Comparison of ENCODE assay signal across 19 cellular contexts in genomic region chr6:28782113-28782673, GRCh38.
DNase-seq lines count a peak whose midpoint lies in the region; ATAC-seq, FAIRE-seq and TF ChIP-seq lines count a peak whose summit lies in the region.
"Had no signal": no experiment of that assay in that cellular context is flagged by ENCODE, and none has a peak within 500 bp of the region (broad histone marks: within the 10 kb centered on the region; RNA-seq: fewer than 3 reads in every experiment).

No MANE protein-coding gene starts in this region.

- H3K36me3 ChIP-seq in BLaER1 (no peaks in the 10 kb centered on the region), OCI-LY1 (ENCODE audit: insufficient read depth, low read length) (no peaks in the 10 kb centered on the region), endothelial cell of umbilical vein (ENCODE audit: control insufficient read depth in 2 of 2, extremely low read depth in 1 of 2, insufficient read depth in 2 of 2, low read length in 2 of 2) (no peaks in the 10 kb centered on the region)
- H3K36me3 ChIP-seq: HAP-1 had no signal

- no peak overlapping the region for H3K27ac Mint-ChIP-seq in naive thymus-derived CD8-positive, alpha-beta T cell

- 0 out of 2 replicates have a peak overlapping the region, but pooled peaks have one; percentile 42 for H3K4me3 ChIP-seq in BLaER1
- H3K4me3 ChIP-seq in GM08714 (ENCODE audit: low read length) = peak overlapping the region; percentile 28; the same call in 1 of the 2 replicates
- peak overlapping the region; percentile 44 for H3K4me3 ChIP-seq in OCI-LY1 (ENCODE audit: low read depth, low read length, poor library complexity, severe bottlenecking)
- H3K4me3 ChIP-seq in endothelial cell of umbilical vein (replicated peaks in 1 of 3; ENCODE audit: insufficient read depth in 1 of 3, low read depth in 1 of 3, low read length in 3 of 3) = no peak overlapping the region
- no peak overlapping the region for H3K4me3 ChIP-seq in coronary artery
- H3K4me3 ChIP-seq: body of pancreas, HAP-1 had no signal

- POLR2A ChIA-PET in endothelial cell of umbilical vein (lab: Charles Lee) = no interaction called here
- POLR2A ChIA-PET in naive thymus-derived CD8-positive, alpha-beta T cell (lab: Charles Lee) = no interaction called here

- peaks cover 72 to 98% (median 79%) of the 10 kb centered on the region in 5 donors for H3K27me3 Mint-ChIP-seq in naive thymus-derived CD8-positive, alpha-beta T cell

- FAIRE-seq in endothelial cell of umbilical vein (lab: Jason Lieb, UNC) = no peak

- H3K4me2 ChIP-seq in BLaER1 (peak overlapping the region; percentile 77), OCI-LY1 (ENCODE audit: low read length) (peak overlapping the region; percentile 52), endothelial cell of umbilical vein (ENCODE audit: insufficient read depth, low read length) (peak overlapping the region; percentile 38)

- H3K79me2 ChIP-seq in OCI-LY1 (ENCODE audit: insufficient read depth, low read length) = no peaks in the 10 kb centered on the region
- no peaks in the 10 kb centered on the region for H3K79me2 ChIP-seq in endothelial cell of umbilical vein (ENCODE audit: control insufficient read depth, insufficient read depth, low read length)

- H3K9me3 Mint-ChIP-seq in naive thymus-derived CD8-positive, alpha-beta T cell = peaks cover 13 to 87% (median 52%) of the 10 kb centered on the region in 9 donors

- ATAC-seq in GM18873 (IDR thresholded peaks at IDR 0.05; ENCODE audit: low FRiP score, unreplicated experiment) = no peak
- ATAC-seq in HG02798 (IDR thresholded peaks at IDR 0.05; ENCODE audit: poor library complexity, unreplicated experiment) = no peak
- ATAC-seq in naive thymus-derived CD8-positive, alpha-beta T cell = no peak
- ATAC-seq: body of pancreas, esophagus mucosa, right cardiac atrium had no signal

- CTCF ChIA-PET in endothelial cell of umbilical vein (lab: Charles Lee) = interaction anchor here (0.6 kb wide), 1 partner anchor 199 kb away, joined by 5 read pairs; no protein-coding TSS in a partner anchor

- H3K36me3 Mint-ChIP-seq in naive thymus-derived CD8-positive, alpha-beta T cell = peaks cover 24 to 61% (median 28%) of the 10 kb centered on the region in 3 donors

- intact Hi-C loops in endothelial cell of umbilical vein (cut with micrococcal nuclease) = no loop called here

- H3K27ac ChIP-seq in BLaER1 (no peak overlapping the region), OCI-LY1 (ENCODE audit: low read depth, low read length, poor library complexity, severe bottlenecking) (peak overlapping the region; percentile 37), endothelial cell of umbilical vein (ENCODE audit: insufficient read depth, low read depth, low read length) (no peak overlapping the region), coronary artery (no peak overlapping the region)
- H3K27ac ChIP-seq: body of pancreas had no signal

- H3F3A ChIP-seq in OCI-LY1 (ENCODE audit: insufficient read depth, low read length) = no peaks in the 10 kb centered on the region

- peaks cover 97% of the 10 kb centered on the region for H3K27me3 ChIP-seq in BLaER1
- no peaks in the 10 kb centered on the region for H3K27me3 ChIP-seq in OCI-LY1 (ENCODE audit: insufficient read depth, low read length)
- H3K27me3 ChIP-seq in endothelial cell of umbilical vein (ENCODE audit: control insufficient read depth in 2 of 2, insufficient read depth in 2 of 2, low read length in 2 of 2) = peaks cover 53 to 84% of the 10 kb centered on the region in 2 experiments

- H3K9me3 ChIP-seq in BLaER1 (peaks cover 52% of the 10 kb centered on the region), OCI-LY1 (ENCODE audit: low read length) (no peaks in the 10 kb centered on the region), endothelial cell of umbilical vein (replicated peaks; ENCODE audit: control insufficient read depth, insufficient read depth, low read length) (no peaks in the 10 kb centered on the region)
- H3K9me3 ChIP-seq: body of pancreas, HAP-1 had no signal

- H3K4me1 ChIP-seq in BLaER1 (peaks cover 11% of the 10 kb centered on the region), OCI-LY1 (ENCODE audit: insufficient read depth, low read length, severe bottlenecking) (peaks cover 15% of the 10 kb centered on the region), endothelial cell of umbilical vein (ENCODE audit: control insufficient read depth, extremely low read depth, insufficient read depth, low read length) (peaks cover 2% of the 10 kb centered on the region)
- H3K4me1 ChIP-seq: body of pancreas, HAP-1 had no signal

- H3K4me1 Mint-ChIP-seq in naive thymus-derived CD8-positive, alpha-beta T cell = peaks cover 2 to 8% (median 4%) of the 10 kb centered on the region in 4 donors

- H3K9me1 ChIP-seq in endothelial cell of umbilical vein (replicated peaks; ENCODE audit: control insufficient read depth, extremely low read depth, insufficient read depth, low read length) = no peaks in the 10 kb centered on the region

- H3K4me3 Mint-ChIP-seq in naive thymus-derived CD8-positive, alpha-beta T cell = peak overlapping the region in 4 of 10 donors; percentile 14 to 53 (median 38)

- dilution Hi-C loops in endothelial cell of umbilical vein (cut with MboI; ENCODE audit: extremely low pct_ligation_motif_present, low sequenced_read_pairs) = no loop called here

- no peaks in the 10 kb centered on the region for H3K9me2 ChIP-seq in OCI-LY1 (ENCODE audit: low read depth, low read length)

- H4K20me1 ChIP-seq in BLaER1 = peaks cover 10% of the 10 kb centered on the region; the same call in 1 of the 2 replicates
- no peaks in the 10 kb centered on the region for H4K20me1 ChIP-seq in OCI-LY1 (ENCODE audit: insufficient read depth, low read length)
- H4K20me1 ChIP-seq in endothelial cell of umbilical vein (replicated peaks; ENCODE audit: control insufficient read depth, extremely low read depth, insufficient read depth, low read length) = no peaks in the 10 kb centered on the region

- H2AFZ ChIP-seq in OCI-LY1 (ENCODE audit: low read length) (peak overlapping the region; percentile 60), endothelial cell of umbilical vein (ENCODE audit: low read depth, low read length) (no peak overlapping the region)

- BruUV-seq in endothelial cell of umbilical vein (replicated peaks; lab: Mats Ljungman, UMichigan) = no TSS peak

- no peak for TF ChIP-seq CTCF in OCI-LY1 (IDR thresholded peaks at IDR 0.05; ENCODE audit: low read length)
- TF ChIP-seq CTCF in endothelial cell of umbilical vein (IDR thresholded peaks at IDR 0.05; ENCODE audit: extremely low read depth in 1 of 2, insufficient read depth in 1 of 2, low read depth in 1 of 2, low read length in 2 of 2) = no peak
- no peak for TF ChIP-seq CTCF in coronary artery (IDR thresholded peaks at IDR 0.05)

- H3K9ac ChIP-seq in BLaER1 = no peak overlapping the region
- H3K9ac ChIP-seq in OCI-LY1 (ENCODE audit: low read length) = peak overlapping the region; percentile 19; the same call in 1 of the 2 replicates
- H3K9ac ChIP-seq in endothelial cell of umbilical vein (replicated peaks; ENCODE audit: extremely low read depth, insufficient read depth, low read length) = no peak overlapping the region

- no peak for TF ChIP-seq POLR2A in endothelial cell of umbilical vein (IDR thresholded peaks at IDR 0.05; ENCODE audit: low read depth, low read length)

- DNase-seq in endothelial cell of umbilical vein (ENCODE audit: low read depth, low spot score) (no peak), coronary artery (ENCODE audit: low spot score) (no peak)
- no peak for DNase-seq in naive thymus-derived CD8-positive, alpha-beta T cell
- DNase-seq: activated CD8-positive, alpha-beta memory T cell treated with anti-CD3 and anti-CD28 coated beads for 24 hours; body of pancreas; DMS53; glutamatergic neuron; mesenchymal stem cell; NCI-H1417 treated with DMSO at 0.1 percent for 48 hours; NK-92 treated with Interleukin-12 subunit alpha and Interleukin-12 subunit beta, amount 100 ng/mL, for 24 hours; right cardiac atrium; stimulated activated CD4-positive, alpha-beta T cell treated with anti-CD3 and anti-CD28 coated beads, Interleukin-2, amount 100 ng/mL, for 24 hours had no signal

TF ChIP-seq in endothelial cell of umbilical vein, 7 proteins besides CTCF, POLR2A, EP300 and RAD21:
- TF ChIP-seq JUN (IDR thresholded peaks at IDR 0.05; ENCODE audit: borderline replicate concordance, insufficient read depth, insufficient read length, low read depth) = no peak
- TF ChIP-seq, protein P1, sequence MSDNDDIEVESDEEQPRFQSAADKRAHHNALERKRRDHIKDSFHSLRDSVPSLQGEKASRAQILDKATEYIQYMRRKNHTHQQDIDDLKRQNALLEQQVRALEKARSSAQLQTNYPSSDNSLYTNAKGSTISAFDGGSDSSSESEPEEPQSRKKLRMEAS (IDR thresholded peaks at IDR 0.05; ENCODE audit: insufficient read depth, insufficient read length) = no peak
- no peak for TF ChIP-seq POLR2AphosphoS5 (IDR thresholded peaks at IDR 0.05; ENCODE audit: insufficient read depth, low read depth, low read length)
- no peak for TF ChIP-seq MYC (IDR thresholded peaks at IDR 0.05; ENCODE audit: low read depth, low read length)
- TF ChIP-seq EZH2 (IDR thresholded peaks at IDR 0.05; ENCODE audit: borderline replicate concordance, low read depth, low read length, severe bottlenecking) = no peak
- TF ChIP-seq FOS (IDR thresholded peaks at IDR 0.05; ENCODE audit: borderline replicate concordance, insufficient read depth, low read length) = no peak
- no peak for TF ChIP-seq GATA2 (IDR thresholded peaks at IDR 0.05; ENCODE audit: insufficient read depth, insufficient read length, low read depth, low read length)

Comparison
In these comparisons a context has a peak if more than half of its experiments do, and no peak if none do; other contexts are left out.
1. H3K4me3 ChIP-seq: peak in BLaER1 (single experiment), GM08714 (single experiment) and OCI-LY1 (single experiment); none in endothelial cell of umbilical vein (0 of 3) and coronary artery (single experiment).
2. Peak in every context shown above with its lines, with median percentiles within 50 percentile points of each other: H3K4me2 ChIP-seq.